ENCODE assay signal across 18 cellular contexts in the genomic region with DNA sequence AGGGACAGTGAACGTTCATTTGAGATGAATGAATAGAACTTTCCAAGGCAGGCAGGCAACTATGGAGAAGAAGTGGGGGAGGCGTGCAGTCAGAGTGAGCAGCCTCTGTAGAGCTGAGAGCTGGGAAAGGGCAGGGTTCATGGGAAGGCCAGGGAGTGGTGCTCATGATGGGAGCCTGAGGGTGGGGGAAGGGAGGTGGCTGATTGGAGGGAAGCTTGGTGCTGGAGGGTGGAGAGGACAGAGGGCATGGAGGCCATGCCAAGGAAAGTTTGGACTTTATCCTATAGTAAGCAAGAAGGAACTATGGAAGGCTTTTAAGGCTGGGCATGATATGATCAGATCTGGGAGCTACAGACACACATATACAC. TPM values are rescaled to one million over a fixed set of nuclear protein-coding genes. Genes with fewer than 3 reads are reported as not detected.
A peak's percentile ranks its signal among the peaks of the same experiment; 100 is the strongest.
DNase-seq lines count a peak whose midpoint lies in the region; ATAC-seq and TF ChIP-seq lines count a peak whose summit lies in the region.
"Had no signal": no experiment of that assay in that cellular context is flagged by ENCODE, and none has a peak within 500 bp of the region (broad histone marks: within the 10 kb centered on the region; RNA-seq: fewer than 3 reads in every experiment).

No MANE protein-coding gene starts in this region.

- no peak for TF ChIP-seq CTCF in mucosa of descending colon (IDR thresholded peaks at IDR 0.05)

- H3K9me3 ChIP-seq in mucosa of descending colon = no peaks in the 10 kb centered on the region
- no peaks in the 10 kb centered on the region for H3K9me3 ChIP-seq in subcutaneous abdominal adipose tissue (ENCODE audit: control insufficient read depth in 5 of 5, low read length in 5 of 5)
- H3K9me3 ChIP-seq: esophagus squamous epithelium, heart right ventricle had no signal

- peak; percentile 70 for DNase-seq in HT-29 (ENCODE audit: low spot score)
- peak; percentile 39 for DNase-seq in ecto neural progenitor cell (ENCODE audit: low spot score)
- DNase-seq in mucosa of descending colon = peak; percentile 90 to 97 (median 90)
- DNase-seq in nucleus accumbens (lab: John Stamatoyannopoulos, UW) = no peak
- DNase-seq in effector CD8-positive, alpha-beta T cell (lab: John Stamatoyannopoulos, UW) = no peak
- no peak for DNase-seq in retina
- DNase-seq: activated effector memory CD4-positive, alpha-beta T cell treated with Interleukin-2 at 50 U/mL for 16 hours; DMS 273 treated with DMSO at 0.1 percent for 48 hours; esophagus squamous epithelium; heart right ventricle; kidney; naive thymus-derived CD4-positive, alpha-beta T cell; NCI-H1436; stimulated activated CD4-positive, alpha-beta T cell treated with anti-CD3 and anti-CD28 coated beads, Interleukin-2, amount 100 ng/mL, for 24 hours; T-helper 1 cell had no signal

- ATAC-seq in mucosa of descending colon = peak; percentile 86
- ATAC-seq in GM21390 (IDR thresholded peaks at IDR 0.05; ENCODE audit: unreplicated experiment) = no peak
- ATAC-seq: heart right ventricle; naive thymus-derived CD4-positive, alpha-beta T cell had no signal

- no peak overlapping the region for H3K9ac ChIP-seq in subcutaneous abdominal adipose tissue (ENCODE audit: low read length in 5 of 5)
- H3K9ac ChIP-seq: BLaER1 had no signal

- H3K4me3 ChIP-seq in mucosa of descending colon = no peak overlapping the region
- H3K4me3 ChIP-seq in subcutaneous abdominal adipose tissue (ENCODE audit: low read depth in 1 of 5, low read length in 5 of 5) = peak overlapping the region in 3 of 5 donors; percentile 1 to 45 (median 41)
- H3K4me3 ChIP-seq: BLaER1, esophagus squamous epithelium, heart right ventricle had no signal

- H3K36me3 ChIP-seq in mucosa of descending colon (ENCODE audit: low read depth) (no peaks in the 10 kb centered on the region), subcutaneous abdominal adipose tissue (ENCODE audit: control insufficient read depth in 5 of 5, insufficient read depth in 5 of 5, low read length in 5 of 5) (no peaks in the 10 kb centered on the region)
- H3K36me3 ChIP-seq: BLaER1, esophagus squamous epithelium, heart right ventricle had no signal

- intact Hi-C loops in mucosa of descending colon (cut with DNase I, micrococcal nuclease) = loop anchor here in 1 of 2 donors (10.0 kb wide), 1 partner anchor 48 kb away; the partner anchor contains the start of gene LGALSL

- no peaks in the 10 kb centered on the region for H3K27me3 ChIP-seq in subcutaneous abdominal adipose tissue (ENCODE audit: control insufficient read depth in 5 of 5, insufficient read depth in 4 of 5, low read length in 5 of 5)
- H3K27me3 ChIP-seq: BLaER1, esophagus squamous epithelium, heart right ventricle had no signal

- H3K4me1 ChIP-seq in mucosa of descending colon (ENCODE audit: low read depth) (peaks cover 53% of the 10 kb centered on the region), subcutaneous abdominal adipose tissue (ENCODE audit: control insufficient read depth in 5 of 5, insufficient read depth in 5 of 5, low read length in 5 of 5) (peaks cover 25 to 45% (median 44%) of the 10 kb centered on the region in 5 donors)

- peak overlapping the region; percentile 37 for H3K27ac ChIP-seq in subcutaneous abdominal adipose tissue (ENCODE audit: low read depth, low read length)
- H3K27ac ChIP-seq: BLaER1 had no signal

RNA-seq across cellular contexts. Expression of gene LGALSL, which starts 47.6 kb away (rescaled TPM):
- 5.6 and 8.5 TPM in 2 replicates for total RNA-seq in HT-29 (2014; rRNA removed; shearing (Covaris generic))
- total RNA-seq in mucosa of descending colon = 10 to 100 TPM; 30.7 to 40.9 (median 37.6) TPM

Comparison
In these comparisons a context has a peak if more than half of its experiments do, and no peak if none do; other contexts are left out.
1. DNase-seq: peak in HT-29 (single experiment), ecto neural progenitor cell (single experiment) and mucosa of descending colon (3 of 3); none in nucleus accumbens (0 of 56), effector CD8-positive, alpha-beta T cell (single experiment) and retina (single experiment).